In the genomic region with DNA sequence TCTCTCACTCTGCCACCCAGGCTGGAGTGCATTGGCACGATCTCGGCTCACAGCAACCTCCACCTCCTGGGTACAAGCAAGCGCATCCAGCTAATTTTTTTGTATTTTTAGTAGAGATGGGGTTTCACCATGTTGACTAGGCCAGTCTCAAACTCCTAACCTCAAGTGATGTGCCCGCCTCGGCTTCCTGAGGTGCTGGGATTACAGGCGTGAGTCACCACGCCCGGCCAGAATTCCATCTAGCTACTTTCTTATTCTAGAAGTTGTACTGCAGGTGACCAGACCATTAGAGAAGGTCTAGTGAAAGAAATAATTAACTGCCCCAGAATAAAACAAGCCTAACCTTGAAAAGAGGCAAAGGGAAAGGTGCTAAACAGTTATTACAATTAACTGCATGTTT, we compare ENCODE assay signal across 8 cellular contexts. TPM values are rescaled to one million over a fixed set of nuclear protein-coding genes. Genes with fewer than 3 reads are reported as not detected.
A peak's percentile ranks its signal among the peaks of the same experiment; 100 is the strongest.
DNase-seq lines count a peak whose midpoint lies in the region; ATAC-seq and TF ChIP-seq lines count a peak whose summit lies in the region.

No MANE protein-coding gene starts in this region.

- no peak overlapping the region for H4K91ac ChIP-seq in H9 (ENCODE audit: insufficient read length, low read depth, low read length)

- no peak overlapping the region for H3K56ac ChIP-seq in H9 (ENCODE audit: insufficient read length, low read depth, low read length)

- H3K27ac ChIP-seq in H9 (ENCODE audit: insufficient read length, low read depth, low read length): no peak overlapping the region

- peak overlapping the region; percentile 98 to 100 for H3K4me3 Mint-ChIP-seq in H9
- peak overlapping the region; percentile 98 for H3K4me3 Mint-ChIP-seq in activated T-helper 17 cell treated with anti-CD3 and anti-CD28 coated beads, Interleukin-2, amount 50 U/mL, for 72 hours

- no peaks in the 10 kb centered on the region for H3K27me3 Mint-ChIP-seq in H9 (ENCODE audit: low read depth)
- no peaks in the 10 kb centered on the region for H3K27me3 Mint-ChIP-seq in activated T-helper 17 cell treated with anti-CD3 and anti-CD28 coated beads, Interleukin-2, amount 50 U/mL, for 72 hours

- no peak overlapping the region for H2BK120ac ChIP-seq in H9 (ENCODE audit: low read depth, low read length, poor library complexity, severe bottlenecking)

- H2BK15ac ChIP-seq in H9 (ENCODE audit: low read depth, low read length): no peak overlapping the region

- H2BK5ac ChIP-seq in H9 (ENCODE audit: insufficient read length, low read length): no peak overlapping the region

- no peak for TF ChIP-seq CTCF in H9 (conservative IDR thresholded peaks at IDR 0.05)
- no peak for TF ChIP-seq CTCF in GM10266 (IDR thresholded peaks at IDR 0.05; ENCODE audit: control insufficient read depth, insufficient read depth, low read depth, missing control alignments)

- no peaks in the 10 kb centered on the region for H3K79me1 ChIP-seq in H9 (ENCODE audit: insufficient read depth, low read depth, low read length, poor library complexity, severe bottlenecking)

- peaks cover 2% of the 10 kb centered on the region for H4K20me1 ChIP-seq in H9 (ENCODE audit: control insufficient read depth, insufficient read depth, insufficient read length)

- H3K79me2 ChIP-seq in H9 (ENCODE audit: insufficient read depth, low read length): peaks cover 12% of the 10 kb centered on the region; the same call in 1 of the 2 replicates

- no peak for ATAC-seq in activated T-helper 17 cell treated with anti-CD3 and anti-CD28 coated beads, Interleukin-2, amount 50 U/mL, for 72 hours (replicated peaks)
- ATAC-seq in HG02884 (IDR thresholded peaks at IDR 0.05; ENCODE audit: unreplicated experiment) (no peak), HG02571 (IDR thresholded peaks at IDR 0.05; ENCODE audit: unreplicated experiment) (no peak)

- in situ Hi-C loops in ACHN (cut with HindIII; ENCODE audit: low pct_ligation_motif_present, low pct_unique_long_range_greater_than_20kb, low sequenced_read_pairs): no loop called here

- H3K27me3 ChIP-seq in H9 (ENCODE audit: insufficient read depth, low read length): no peaks in the 10 kb centered on the region

- no peak overlapping the region for H3K18ac ChIP-seq in H9 (ENCODE audit: insufficient read length, low read depth, low read length)

- no peaks in the 10 kb centered on the region for H3K9me3 Mint-ChIP-seq in H9
- H3K9me3 Mint-ChIP-seq in activated T-helper 17 cell treated with anti-CD3 and anti-CD28 coated beads, Interleukin-2, amount 50 U/mL, for 72 hours: no peaks in the 10 kb centered on the region

- peak overlapping the region; percentile 83 for H3K4me2 ChIP-seq in H9 (ENCODE audit: insufficient read depth, insufficient read length, low read length)

- no peaks in the 10 kb centered on the region for H3K9me3 ChIP-seq in H9 (ENCODE audit: control insufficient read depth, low read depth, low read length)

- peak; percentile 69 for DNase-seq in ACHN
- DNase-seq in H9: no peak
- peak; percentile 32 for DNase-seq in left kidney (ENCODE audit: low read depth, low spot score)
- DNase-seq in GM10266 (ENCODE audit: extremely low spot score): no peak
- DNase-seq in activated gamma-delta T cell (lab: John Stamatoyannopoulos, UW): no peak

- no peak overlapping the region for H2BK12ac ChIP-seq in H9 (ENCODE audit: insufficient read length, low read depth, low read length)

- H2BK20ac ChIP-seq in H9 (ENCODE audit: low read depth, low read length, poor library complexity, severe bottlenecking): no peak overlapping the region

- H2AK5ac ChIP-seq in H9 (ENCODE audit: insufficient read length, low read length): no peak overlapping the region

- H3K23ac ChIP-seq in H9 (ENCODE audit: insufficient read length, low read depth, low read length): no peak overlapping the region

- H3K23me2 ChIP-seq in H9 (ENCODE audit: insufficient read length, low read depth, low read length, poor library complexity, severe bottlenecking): peaks cover 5% of the 10 kb centered on the region

- no peak overlapping the region for H3K4ac ChIP-seq in H9 (ENCODE audit: low read depth, low read length)

- H3T11ph ChIP-seq in H9 (ENCODE audit: low read length): no peak overlapping the region

- no CpG with 5 or more reads among the region's 8 CpGs for WGBS in H9 (ENCODE audit: extremely low coverage, insufficient read length, low lambda C conversion rate)

- H4K5ac ChIP-seq in H9 (ENCODE audit: insufficient read length, low read depth, low read length): no peak overlapping the region

- H3K14ac ChIP-seq in H9 (ENCODE audit: insufficient read depth, low read length): no peak overlapping the region

- H2AFZ ChIP-seq in H9 (ENCODE audit: low read length): no peak overlapping the region

- H3K36me3 Mint-ChIP-seq in H9 (ENCODE audit: insufficient read depth in 1 of 3, low read depth in 3 of 3): peaks cover under 1 to 11% (median 10%) of the 10 kb centered on the region in 3 experiments
- peaks cover 57% of the 10 kb centered on the region for H3K36me3 Mint-ChIP-seq in activated T-helper 17 cell treated with anti-CD3 and anti-CD28 coated beads, Interleukin-2, amount 50 U/mL, for 72 hours (ENCODE audit: low read depth)

- peak overlapping the region in 2 of 3 experiments; percentile 21 to 29; a peak in 3 of 7 replicates for H3K27ac Mint-ChIP-seq in H9
- H3K27ac Mint-ChIP-seq in activated T-helper 17 cell treated with anti-CD3 and anti-CD28 coated beads, Interleukin-2, amount 50 U/mL, for 72 hours: peak overlapping the region; percentile 7

- H3K4me1 ChIP-seq in H9 (ENCODE audit: insufficient read depth, low read length): no peaks in the 10 kb centered on the region

- no peak overlapping the region for H4K8ac ChIP-seq in H9 (replicated peaks; ENCODE audit: insufficient read length, low read depth, low read length)

- no peak overlapping the region for H3K9ac ChIP-seq in H9 (ENCODE audit: extremely low read depth, insufficient read length, low read length)

- H3K4me1 Mint-ChIP-seq in H9: peaks cover 18 to 21% of the 10 kb centered on the region in 2 experiments
- H3K4me1 Mint-ChIP-seq in activated T-helper 17 cell treated with anti-CD3 and anti-CD28 coated beads, Interleukin-2, amount 50 U/mL, for 72 hours: peaks cover 13% of the 10 kb centered on the region

RNA-seq across cellular contexts. Expression of a gene that starts 2.2 kb away (rescaled TPM):
- total RNA-seq in H9 (2021): 52.6 and 55.3 TPM in 2 replicates
- total RNA-seq in activated T-helper 17 cell treated with anti-CD3 and anti-CD28 coated beads, Interleukin-2, amount 50 U/mL, for 72 hours: 10 to 100 TPM; 65.2 to 83.4 TPM

Comparison
In these comparisons a context has a peak if more than half of its experiments do, and no peak if none do; other contexts are left out.
1. DNase-seq: peak in ACHN (single experiment) and left kidney (single experiment); none in H9 (single experiment), GM10266 (single experiment) and activated gamma-delta T cell (single experiment).